8 cellular contexts compared by ENCODE assay signal in the genomic region with DNA sequence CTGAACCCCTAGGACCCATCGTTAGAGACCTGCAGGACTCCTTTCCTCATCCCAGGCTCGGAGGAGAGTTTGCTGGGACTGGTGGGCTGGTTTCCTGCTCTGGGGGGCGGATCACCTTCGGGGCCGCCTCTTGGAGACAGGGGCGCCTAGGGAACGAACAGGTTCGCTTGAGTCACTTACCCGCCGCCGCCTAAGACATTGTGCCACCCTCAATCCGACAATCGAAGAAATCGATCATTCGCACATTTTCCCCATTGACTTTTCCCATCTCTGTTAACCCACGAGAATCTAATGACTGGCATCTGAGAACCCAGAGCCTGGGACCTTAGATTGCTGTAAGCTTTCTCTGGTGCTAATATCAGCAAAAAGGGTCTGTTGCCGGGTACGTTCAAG. TPM values are rescaled to one million over a fixed set of nuclear protein-coding genes. Genes with fewer than 3 reads are reported as not detected.
DNase-seq lines count a peak whose midpoint lies in the region; ATAC-seq and TF ChIP-seq lines count a peak whose summit lies in the region.

No MANE protein-coding gene starts in this region.

- no peaks in the 10 kb centered on the region for H4K20me1 ChIP-seq in neural cell (ENCODE audit: insufficient read depth)

- H3K9me2 ChIP-seq in neural cell (ENCODE audit: insufficient read depth, low read length) = no peaks in the 10 kb centered on the region

- TF ChIP-seq EP300 in neural cell (conservative IDR thresholded peaks at IDR 0.05; ENCODE audit: poor library complexity, severe bottlenecking) = no peak

- H3K27ac ChIP-seq in neural cell (ENCODE audit: low read length) = peak overlapping the region; percentile 93

- peak overlapping the region; percentile 89 for H3K4me3 Mint-ChIP-seq in dendritic cell treated with granulocyte-macrophage colony-stimulating factor and Interleukin-4, amounts not matched to agents 40 ng/mL and 50 ng/mL, for 4 days

- H3K9me3 ChIP-seq in neural cell (ENCODE audit: low read length) = no peaks in the 10 kb centered on the region

- H3K9ac ChIP-seq in neural cell (ENCODE audit: low read length) = peak overlapping the region; percentile 94

- H3K36me3 ChIP-seq in neural cell (ENCODE audit: insufficient read depth, low read length) = no peaks in the 10 kb centered on the region

- TF ChIP-seq CTCF in NB4 (IDR thresholded peaks at IDR 0.05; ENCODE audit: low read depth, low read length) (no peak), neural cell (IDR thresholded peaks at IDR 0.05; ENCODE audit: poor library complexity, severe bottlenecking) (no peak)

- TF ChIP-seq POLR2A in NB4 (IDR thresholded peaks at IDR 0.05; ENCODE audit: extremely low read depth, insufficient read length) = no peak

- H3K27me3 Mint-ChIP-seq in dendritic cell treated with granulocyte-macrophage colony-stimulating factor and Interleukin-4, amounts not matched to agents 40 ng/mL and 50 ng/mL, for 4 days = no peaks in the 10 kb centered on the region

- intact Hi-C loops in dendritic cell treated with granulocyte-macrophage colony-stimulating factor and Interleukin-4, amounts not matched to agents 40 ng/mL and 50 ng/mL, for 4 days (cut with micrococcal nuclease) = loop anchor here (1.0 kb wide), 1 partner anchor 61 kb away; no protein-coding TSS in a partner anchor

- no peaks in the 10 kb centered on the region for H3K27me3 ChIP-seq in neural cell (ENCODE audit: insufficient read depth, low read depth, low read length)

- DNase-seq in activated T-cell treated with anti-CD3 and anti-CD28 coated beads, Interleukin-2, amount 50 U/mL, for 1 hour = peak; percentile 78
- DNase-seq in activated T-cell treated with anti-CD3 and anti-CD28 coated beads, Interleukin-2, amount 50 U/mL, for 48 hours = no peak
- DNase-seq in NB4 (ENCODE audit: low read depth) (no peak), activated gamma-delta T cell (lab: John Stamatoyannopoulos, UW) (no peak), kidney tubule cell (ENCODE audit: low spot score) (no peak)

- H3K27ac Mint-ChIP-seq in dendritic cell treated with granulocyte-macrophage colony-stimulating factor and Interleukin-4, amounts not matched to agents 40 ng/mL and 50 ng/mL, for 4 days = peak overlapping the region; percentile 95

- peak overlapping the region; percentile 46 for H2AFZ ChIP-seq in neural cell (ENCODE audit: low read depth, low read length)

- peaks cover 88% of the 10 kb centered on the region for H3K79me2 ChIP-seq in neural cell (replicated peaks; ENCODE audit: insufficient read depth, low read length)

- peak; percentile 24 for TF ChIP-seq RAD21 in neural cell (conservative IDR thresholded peaks at IDR 0.05)

- H3K36me3 Mint-ChIP-seq in dendritic cell treated with granulocyte-macrophage colony-stimulating factor and Interleukin-4, amounts not matched to agents 40 ng/mL and 50 ng/mL, for 4 days (ENCODE audit: low read depth) = peaks cover 42% of the 10 kb centered on the region

- no peak for ATAC-seq in esophagus mucosa

- H3K9me3 Mint-ChIP-seq in dendritic cell treated with granulocyte-macrophage colony-stimulating factor and Interleukin-4, amounts not matched to agents 40 ng/mL and 50 ng/mL, for 4 days = no peaks in the 10 kb centered on the region

- H3K4me1 Mint-ChIP-seq in dendritic cell treated with granulocyte-macrophage colony-stimulating factor and Interleukin-4, amounts not matched to agents 40 ng/mL and 50 ng/mL, for 4 days (ENCODE audit: low read depth) = peaks cover 27% of the 10 kb centered on the region

- peak overlapping the region; percentile 89 for H3K4me2 ChIP-seq in neural cell (ENCODE audit: low read length)

- H3F3A ChIP-seq in neural cell (ENCODE audit: insufficient read depth, low read length, poor library complexity, severe bottlenecking) = peaks cover 5% of the 10 kb centered on the region

- H3K4me3 ChIP-seq in NB4 (ENCODE audit: low read depth, low read length) (peak overlapping the region; percentile 84), neural cell (ENCODE audit: low read length) (peak overlapping the region; percentile 80)

TF ChIP-seq in neural cell, 6 proteins besides CTCF, POLR2A, EP300 and RAD21:
- TF ChIP-seq MXI1 (conservative IDR thresholded peaks at IDR 0.05; ENCODE audit: poor library complexity, severe bottlenecking) (peak; percentile 6), POLR2AphosphoS5 (IDR thresholded peaks at IDR 0.05) (no peak), SMC3 (conservative IDR thresholded peaks at IDR 0.05; ENCODE audit: poor library complexity) (peak; percentile 36), TAF1 (IDR thresholded peaks at IDR 0.05; ENCODE audit: low read depth) (no peak), EZH2 (IDR thresholded peaks at IDR 0.05; ENCODE audit: borderline replicate concordance, insufficient read depth, low read length, poor library complexity, severe bottlenecking) (no peak)
- TF ChIP-seq, protein P1, sequence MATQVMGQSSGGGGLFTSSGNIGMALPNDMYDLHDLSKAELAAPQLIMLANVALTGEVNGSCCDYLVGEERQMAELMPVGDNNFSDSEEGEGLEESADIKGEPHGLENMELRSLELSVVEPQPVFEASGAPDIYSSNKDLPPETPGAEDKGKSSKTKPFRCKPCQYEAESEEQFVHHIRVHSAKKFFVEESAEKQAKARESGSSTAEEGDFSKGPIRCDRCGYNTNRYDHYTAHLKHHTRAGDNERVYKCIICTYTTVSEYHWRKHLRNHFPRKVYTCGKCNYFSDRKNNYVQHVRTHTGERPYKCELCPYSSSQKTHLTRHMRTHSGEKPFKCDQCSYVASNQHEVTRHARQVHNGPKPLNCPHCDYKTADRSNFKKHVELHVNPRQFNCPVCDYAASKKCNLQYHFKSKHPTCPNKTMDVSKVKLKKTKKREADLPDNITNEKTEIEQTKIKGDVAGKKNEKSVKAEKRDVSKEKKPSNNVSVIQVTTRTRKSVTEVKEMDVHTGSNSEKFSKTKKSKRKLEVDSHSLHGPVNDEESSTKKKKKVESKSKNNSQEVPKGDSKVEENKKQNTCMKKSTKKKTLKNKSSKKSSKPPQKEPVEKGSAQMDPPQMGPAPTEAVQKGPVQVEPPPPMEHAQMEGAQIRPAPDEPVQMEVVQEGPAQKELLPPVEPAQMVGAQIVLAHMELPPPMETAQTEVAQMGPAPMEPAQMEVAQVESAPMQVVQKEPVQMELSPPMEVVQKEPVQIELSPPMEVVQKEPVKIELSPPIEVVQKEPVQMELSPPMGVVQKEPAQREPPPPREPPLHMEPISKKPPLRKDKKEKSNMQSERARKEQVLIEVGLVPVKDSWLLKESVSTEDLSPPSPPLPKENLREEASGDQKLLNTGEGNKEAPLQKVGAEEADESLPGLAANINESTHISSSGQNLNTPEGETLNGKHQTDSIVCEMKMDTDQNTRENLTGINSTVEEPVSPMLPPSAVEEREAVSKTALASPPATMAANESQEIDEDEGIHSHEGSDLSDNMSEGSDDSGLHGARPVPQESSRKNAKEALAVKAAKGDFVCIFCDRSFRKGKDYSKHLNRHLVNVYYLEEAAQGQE (IDR thresholded peaks at IDR 0.05; ENCODE audit: borderline replicate concordance) = peak; percentile 10

RNA-seq across cellular contexts. Expression of a gene that starts 0.3 kb away (rescaled TPM):
- 86.2 and 88.5 TPM in 2 replicates for polyA plus RNA-seq in neural cell
- 167 and 168 TPM in 2 replicates for polyA minus RNA-seq in neural cell
- 41.3 TPM for total RNA-seq in esophagus mucosa

RNA-seq across cellular contexts. Expression of a gene that starts 0.7 kb away (rescaled TPM):
- 423 and 480 TPM in 2 replicates for polyA plus RNA-seq in neural cell
- polyA minus RNA-seq in neural cell = 118 and 149 TPM in 2 replicates
- 153 TPM for total RNA-seq in esophagus mucosa
